8 cellular contexts compared by ENCODE assay signal in the genomic region with DNA sequence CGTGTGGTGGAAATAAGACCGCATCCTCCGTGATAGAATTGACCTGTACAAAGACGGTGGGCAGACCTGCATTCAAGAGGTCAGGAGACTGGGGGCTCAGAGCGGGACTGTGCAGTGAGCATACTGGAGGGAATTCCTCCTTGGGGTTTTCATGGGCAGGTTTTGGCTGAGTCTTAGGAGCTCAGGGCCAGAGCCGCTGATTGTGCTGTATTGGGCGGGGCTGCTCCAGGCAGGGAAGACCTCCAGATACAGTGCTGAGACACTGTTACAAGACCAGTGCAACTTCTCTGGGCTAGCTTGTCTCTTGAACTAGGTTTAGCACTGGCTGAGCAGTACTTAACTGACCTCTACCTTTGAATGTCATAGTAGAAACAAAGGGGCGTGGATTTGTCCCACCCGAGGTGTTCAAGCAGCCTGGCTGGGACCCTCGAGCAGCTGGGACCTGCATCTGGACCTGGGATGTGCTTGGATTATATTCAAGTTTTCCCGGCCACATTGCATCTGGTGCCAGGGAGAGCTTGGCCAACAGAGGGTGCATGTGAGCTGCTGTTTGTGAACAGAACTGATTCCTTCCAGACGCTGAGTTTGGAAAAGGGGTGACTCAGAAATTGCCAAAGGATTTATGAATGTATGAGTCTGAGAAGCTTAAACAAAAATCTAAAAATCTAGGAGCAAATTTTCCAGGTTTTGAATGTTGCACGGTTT. TPM values are rescaled to one million over a fixed set of nuclear protein-coding genes. Genes with fewer than 3 reads are reported as not detected.
A peak's percentile ranks its signal among the peaks of the same experiment; 100 is the strongest.
DNase-seq lines count a peak whose midpoint lies in the region; ATAC-seq and TF ChIP-seq lines count a peak whose summit lies in the region.

No MANE protein-coding gene starts in this region.

- H3K27ac ChIP-seq in OCI-LY1 (ENCODE audit: low read depth, low read length, poor library complexity, severe bottlenecking), result no peak overlapping the region

- H3K27me3 ChIP-seq in OCI-LY1 (ENCODE audit: insufficient read depth, low read length), result no peaks in the 10 kb centered on the region

- H3K9me2 ChIP-seq in OCI-LY1 (ENCODE audit: low read depth, low read length), result no peaks in the 10 kb centered on the region

- peaks cover 58% of the 10 kb centered on the region for H3K36me3 Mint-ChIP-seq in activated CD4-positive, alpha-beta T cell treated with anti-CD3 and anti-CD28 coated beads, Interleukin-2, amount 10 ng/mL, durations not matched to agents 7 days and 5 days (ENCODE audit: low read depth)
- H3K36me3 Mint-ChIP-seq in endothelial cell (ENCODE audit: low read depth, unreplicated experiment) (peaks cover 61% of the 10 kb centered on the region), mesothelial cell of epicardium (peaks cover 33% of the 10 kb centered on the region)

- H3K4me1 Mint-ChIP-seq in activated CD4-positive, alpha-beta T cell treated with anti-CD3 and anti-CD28 coated beads, Interleukin-2, amount 10 ng/mL, durations not matched to agents 7 days and 5 days, result peaks cover 13% of the 10 kb centered on the region
- no peaks in the 10 kb centered on the region for H3K4me1 Mint-ChIP-seq in endothelial cell (ENCODE audit: unreplicated experiment)
- H3K4me1 Mint-ChIP-seq in mesothelial cell of epicardium, result no peaks in the 10 kb centered on the region

- H3K4me3 ChIP-seq in OCI-LY1 (ENCODE audit: low read depth, low read length, poor library complexity, severe bottlenecking), result no peak overlapping the region

- ATAC-seq in HG03097 (IDR thresholded peaks at IDR 0.05; ENCODE audit: low FRiP score, unreplicated experiment) (no peak), GM18498 (IDR thresholded peaks at IDR 0.05; ENCODE audit: unreplicated experiment) (no peak)

- peak overlapping the region; percentile 31 for H3K27ac Mint-ChIP-seq in activated CD4-positive, alpha-beta T cell treated with anti-CD3 and anti-CD28 coated beads, Interleukin-2, amount 10 ng/mL, durations not matched to agents 7 days and 5 days
- H3K27ac Mint-ChIP-seq in endothelial cell (ENCODE audit: unreplicated experiment) (no peak overlapping the region), mesothelial cell of epicardium (peak overlapping the region; percentile 9)

- no peak overlapping the region for H3K4me3 Mint-ChIP-seq in activated CD4-positive, alpha-beta T cell treated with anti-CD3 and anti-CD28 coated beads, Interleukin-2, amount 10 ng/mL, durations not matched to agents 7 days and 5 days
- H3K4me3 Mint-ChIP-seq in endothelial cell (ENCODE audit: unreplicated experiment) (peak overlapping the region; percentile 19), mesothelial cell of epicardium (no peak overlapping the region)

- POLR2A ChIA-PET in activated CD4-positive, alpha-beta T cell treated with anti-CD3 and anti-CD28 coated beads, Interleukin-2, amount 10 ng/mL, durations not matched to agents 7 days and 5 days (lab: Charles Lee), result no interaction called here

- CTCF ChIA-PET in activated CD4-positive, alpha-beta T cell treated with anti-CD3 and anti-CD28 coated beads, Interleukin-2, amount 10 ng/mL, durations not matched to agents 7 days and 5 days (lab: Charles Lee), result interaction anchor here (0.6 to 2.0 kb wide), 4 partner anchors 8 to 40 kb away, joined by 3 to 6 read pairs (median 4); no protein-coding TSS in a partner anchor

- no peak overlapping the region for H3K9ac ChIP-seq in OCI-LY1 (ENCODE audit: low read length)

- TF ChIP-seq CTCF in OCI-LY1 (IDR thresholded peaks at IDR 0.05; ENCODE audit: low read length) (peak; percentile 48; the same call in 1 of the 2 replicates), endothelial cell (IDR thresholded peaks at IDR 0.05; ENCODE audit: unreplicated experiment) (peak; percentile 35), mesothelial cell of epicardium (IDR thresholded peaks at IDR 0.05; ENCODE audit: unreplicated experiment) (peak; percentile 40)

- peaks cover 66% of the 10 kb centered on the region for H3K36me3 ChIP-seq in OCI-LY1 (ENCODE audit: insufficient read depth, low read length)

- no peaks in the 10 kb centered on the region for H4K20me1 ChIP-seq in OCI-LY1 (ENCODE audit: insufficient read depth, low read length)

- no peaks in the 10 kb centered on the region for H3K9me3 Mint-ChIP-seq in activated CD4-positive, alpha-beta T cell treated with anti-CD3 and anti-CD28 coated beads, Interleukin-2, amount 10 ng/mL, durations not matched to agents 7 days and 5 days
- H3K9me3 Mint-ChIP-seq in endothelial cell (ENCODE audit: unreplicated experiment) (no peaks in the 10 kb centered on the region), mesothelial cell of epicardium (no peaks in the 10 kb centered on the region)

- no peak overlapping the region for H3K4me2 ChIP-seq in OCI-LY1 (ENCODE audit: low read length)

- no peaks in the 10 kb centered on the region for H3K9me3 ChIP-seq in OCI-LY1 (ENCODE audit: low read length)

- no peak for DNase-seq in activated CD4-positive, alpha-beta T cell treated with anti-CD3 and anti-CD28 coated beads, Interleukin-2, amount 10 ng/mL, durations not matched to agents 7 days and 5 days
- no peak for DNase-seq in activated CD4-positive, alpha-beta T cell treated with anti-CD3 and anti-CD28 coated beads for 48 hours
- DNase-seq in endothelial cell (ENCODE audit: low spot score), result peak; percentile 55
- peak in 1 of 2 experiments; percentile 54 for DNase-seq in mesothelial cell of epicardium (ENCODE audit: low spot score in 2 of 2, unreplicated experiment in 2 of 2)
- no peak for DNase-seq in KG1 (lab: John Stamatoyannopoulos, UW)

- H3K79me2 ChIP-seq in OCI-LY1 (ENCODE audit: insufficient read depth, low read length), result no peaks in the 10 kb centered on the region

- no peaks in the 10 kb centered on the region for H3K4me1 ChIP-seq in OCI-LY1 (ENCODE audit: insufficient read depth, low read length, severe bottlenecking)

- no peak overlapping the region for H2AFZ ChIP-seq in OCI-LY1 (ENCODE audit: low read length)

- H3K27me3 Mint-ChIP-seq in activated CD4-positive, alpha-beta T cell treated with anti-CD3 and anti-CD28 coated beads, Interleukin-2, amount 10 ng/mL, durations not matched to agents 7 days and 5 days, result no peaks in the 10 kb centered on the region
- H3K27me3 Mint-ChIP-seq in endothelial cell (ENCODE audit: unreplicated experiment), result peaks cover 4% of the 10 kb centered on the region
- H3K27me3 Mint-ChIP-seq in mesothelial cell of epicardium (ENCODE audit: low read depth), result no peaks in the 10 kb centered on the region

- no peaks in the 10 kb centered on the region for H3F3A ChIP-seq in OCI-LY1 (ENCODE audit: insufficient read depth, low read length)

RNA-seq across cellular contexts. Expression of a gene that starts 33.4 kb away (rescaled TPM):
- under 1 TPM; 0.25 to 0.67 TPM for total RNA-seq in activated CD4-positive, alpha-beta T cell treated with anti-CD3 and anti-CD28 coated beads, Interleukin-2, amount 10 ng/mL, durations not matched to agents 7 days and 5 days
- total RNA-seq in endothelial cell (ENCODE audit: unreplicated experiment) (2.7 TPM), mesothelial cell of epicardium (1.8 to 2.4 TPM (median 2.0 TPM) in 3 replicates)
